In genomic region chr1:225445644-225446297, GRCh38 we compare ENCODE assay signal across 9 cellular contexts. TPM values are rescaled to one million over a fixed set of nuclear protein-coding genes. Genes with fewer than 3 reads are reported as not detected.
A peak's percentile ranks its signal among the peaks of the same experiment; 100 is the strongest.
DNase-seq lines count a peak whose midpoint lies in the region; ATAC-seq, FAIRE-seq and TF ChIP-seq lines count a peak whose summit lies in the region.
"Had no signal": no experiment of that assay in that cellular context is flagged by ENCODE, and none has a peak within 500 bp of the region (broad histone marks: within the 10 kb centered on the region; RNA-seq: fewer than 3 reads in every experiment).

No MANE protein-coding gene starts in this region.

- no peak overlapping the region for H2BK15ac ChIP-seq in mesendoderm (replicated peaks; ENCODE audit: low read depth)

- peak overlapping the region; percentile 45 for H2AK5ac ChIP-seq in mesendoderm (ENCODE audit: low read length)

- peak overlapping the region; percentile 81 for H3K27ac ChIP-seq in right cardiac atrium (ENCODE audit: low read length)
- peak overlapping the region; percentile 92 for H3K27ac ChIP-seq in K562 (ENCODE audit: extremely low read depth, low read depth, low read length)
- H3K27ac ChIP-seq in mesendoderm (ENCODE audit: low read depth, low read length): no peak overlapping the region
- H3K27ac ChIP-seq in vagina: peak overlapping the region; percentile 75

- H4K5ac ChIP-seq in mesendoderm (ENCODE audit: low read length): no peak overlapping the region

- no peak for TF ChIP-seq RAD21 in K562 (CRISPR knock-in tag; conservative IDR thresholded peaks at IDR 0.05 in 1 of 2, IDR thresholded peaks at IDR 0.05 in 1 of 2)

- WGBS in right cardiac atrium: 60% methylated on average over 7 of the region's 7 CpGs
- 52% methylated on average over 7 of the region's 7 CpGs for WGBS in K562 (ENCODE audit: insufficient coverage, low coverage, missing lambda C conversion rate)
- no CpG with 5 or more reads among the region's 7 CpGs for WGBS in mesendoderm (ENCODE audit: extremely low coverage, insufficient coverage, low lambda C conversion rate)

- TF ChIP-seq CTCF in K562 (IDR thresholded peaks at IDR 0.05 in 2 of 3, conservative IDR thresholded peaks at IDR 0.05 in 1 of 3; ENCODE audit: insufficient read depth in 2 of 3, low read depth in 1 of 3, low read length in 3 of 3) (no peak), vagina (IDR thresholded peaks at IDR 0.05) (no peak)

- H3K4me2 ChIP-seq in K562 (ENCODE audit: insufficient read depth, low read length) (no peak overlapping the region; the same call in 1 of the 2 replicates), mesendoderm (ENCODE audit: low read length) (no peak overlapping the region)

- no peak overlapping the region for H3K18ac ChIP-seq in mesendoderm (ENCODE audit: low read length)

- no peaks in the 10 kb centered on the region for H3K27me3 ChIP-seq in right cardiac atrium (ENCODE audit: control insufficient read depth, insufficient read depth)
- H3K27me3 ChIP-seq in K562 (ENCODE audit: control insufficient read depth in 2 of 2, insufficient read depth in 2 of 2, low read length in 2 of 2): no peaks in the 10 kb centered on the region
- H3K27me3 ChIP-seq in mesendoderm (ENCODE audit: insufficient read depth, low read length, poor library complexity): no peaks in the 10 kb centered on the region
- no peaks in the 10 kb centered on the region for H3K27me3 ChIP-seq in vagina

- no peak overlapping the region for H3K4ac ChIP-seq in mesendoderm (ENCODE audit: low read depth, low read length)

- peak overlapping the region; percentile 40 to 62; a peak in 1 of 4 replicates for H3K9ac ChIP-seq in K562 (ENCODE audit: insufficient read depth in 1 of 2, low read depth in 2 of 2, low read length in 2 of 2)
- no peak overlapping the region for H3K9ac ChIP-seq in mesendoderm (ENCODE audit: low read length)

- no peaks in the 10 kb centered on the region for H4K20me1 ChIP-seq in K562 (replicated peaks; ENCODE audit: control insufficient read depth, insufficient read depth, low read length)

- DNase-seq in right cardiac atrium (no peak), left cardiac atrium (no peak), K562 (ENCODE audit: extremely low read depth in 1 of 4, low spot score in 3 of 4) (no peak), mesendoderm (no peak), vagina (ENCODE audit: extremely low spot score in 2 of 2) (no peak), Ammon's horn (ENCODE audit: low spot score) (no peak)
- DNase-seq in activated CD4-positive, alpha-beta T cell treated with anti-CD3 and anti-CD28 coated beads, Interleukin-2, amount 50 U/mL, for 4 hours: no peak

- TF ChIP-seq POLR2A in K562 (conservative IDR thresholded peaks at IDR 0.05) (no peak), vagina (IDR thresholded peaks at IDR 0.05) (no peak)

- H2BK5ac ChIP-seq in mesendoderm (ENCODE audit: low read length): no peak overlapping the region

- no peak for ATAC-seq in right cardiac atrium
- ATAC-seq in left cardiac atrium: no peak
- no peak for ATAC-seq in K562
- no peak for ATAC-seq in GM18868 (IDR thresholded peaks at IDR 0.05; ENCODE audit: unreplicated experiment)

- H3K9me1 ChIP-seq in K562 (ENCODE audit: control insufficient read depth, insufficient read depth, low read length): no peaks in the 10 kb centered on the region

- FAIRE-seq in K562 (lab: Jason Lieb, UNC): peak; percentile 6

- in situ Hi-C loops in K562 (cut with MboI): no loop called here

- no peak for TF ChIP-seq EP300 in K562 (IDR thresholded peaks at IDR 0.05; ENCODE audit: low read length)

- no peaks in the 10 kb centered on the region for H3K79me1 ChIP-seq in mesendoderm (ENCODE audit: low read length)

- CTCF ChIA-PET in K562 (lab: Yijun Ruan, JAX; ENCODE audit: low intra/inter-chr PET ratio): no interaction called here

- no TSS peak for BruUV-seq in K562 (replicated peaks; lab: Mats Ljungman, UMichigan)

- H3K79me2 ChIP-seq in K562 (ENCODE audit: control insufficient read depth, insufficient read depth, low read length) (no peaks in the 10 kb centered on the region), mesendoderm (ENCODE audit: control insufficient read depth, insufficient read depth, low read length) (no peaks in the 10 kb centered on the region)

- H3K36me3 ChIP-seq in K562 (ENCODE audit: control insufficient read depth, insufficient read depth, low read length): no peaks in the 10 kb centered on the region
- H3K36me3 ChIP-seq in mesendoderm (ENCODE audit: control insufficient read depth, insufficient read depth, low read length): no peaks in the 10 kb centered on the region
- no peaks in the 10 kb centered on the region for H3K36me3 ChIP-seq in vagina
- H3K36me3 ChIP-seq: thoracic aorta had no signal

- H2AFZ ChIP-seq in K562 (ENCODE audit: low read depth, low read length): peak overlapping the region; percentile 97

- H3K4me3 ChIP-seq in right cardiac atrium (ENCODE audit: low read length): no peak overlapping the region
- no peak overlapping the region for H3K4me3 ChIP-seq in K562
- no peak overlapping the region for H3K4me3 ChIP-seq in mesendoderm (ENCODE audit: low read length)
- no peak overlapping the region for H3K4me3 ChIP-seq in vagina
- H3K4me3 ChIP-seq: thoracic aorta had no signal

- H2BK120ac ChIP-seq in mesendoderm (ENCODE audit: low read depth, low read length): no peak overlapping the region

- intact Hi-C loops in right cardiac atrium (cut with DNase I): no loop called here
- intact Hi-C loops in left cardiac atrium (cut with DNase I): no loop called here
- intact Hi-C loops in K562 (cut with micrococcal nuclease): loop anchor here (2.0 to 5.0 kb wide), 2 partner anchors 17 to 862 kb away; partner anchors contain the start of genes LBR and LIN9
- intact Hi-C loops in vagina (cut with DNase I): no loop called here

- H4K8ac ChIP-seq in mesendoderm (ENCODE audit: low read depth, low read length): no peak overlapping the region

- no peaks in the 10 kb centered on the region for H3K9me3 ChIP-seq in right cardiac atrium (ENCODE audit: control insufficient read depth, low read length)
- H3K9me3 ChIP-seq in K562 (replicated peaks; ENCODE audit: control insufficient read depth, insufficient read depth, low read depth, low read length): no peaks in the 10 kb centered on the region
- no peaks in the 10 kb centered on the region for H3K9me3 ChIP-seq in vagina
- H3K9me3 ChIP-seq: thoracic aorta had no signal

- H3K4me1 ChIP-seq in right cardiac atrium (ENCODE audit: control insufficient read depth, insufficient read depth, low read length): peaks cover 15% of the 10 kb centered on the region
- H3K4me1 ChIP-seq in K562 (replicated peaks in 1 of 2; ENCODE audit: control insufficient read depth in 2 of 2, insufficient read depth in 2 of 2, low read length in 2 of 2): peaks cover 21 to 33% of the 10 kb centered on the region in 2 experiments
- H3K4me1 ChIP-seq in mesendoderm (ENCODE audit: control insufficient read depth, low read depth, low read length): peaks cover 12% of the 10 kb centered on the region
- peaks cover 59% of the 10 kb centered on the region for H3K4me1 ChIP-seq in vagina

- POLR2A ChIA-PET in K562 (lab: Yijun Ruan, JAX): interaction anchor here (0.7 to 2.7 kb wide), 5 partner anchors 13 to 565 kb away, joined by 3 to 16 read pairs (median 4); partner anchors contain the start of genes LBR, SDE2 and TMEM63A

- no peak overlapping the region for H3K23ac ChIP-seq in mesendoderm (ENCODE audit: low read length)

- H3K56ac ChIP-seq in mesendoderm (ENCODE audit: low read length): peak overlapping the region; percentile 1

TF ChIP-seq in K562, 482 proteins besides CTCF, POLR2A, EP300 and RAD21 (continues in another document):
- TF ChIP-seq ZNF740 (CRISPR knock-in tag; IDR thresholded peaks at IDR 0.05) (no peak), ZNF740 (tag; IDR thresholded peaks at IDR 0.05) (0 out of 4 replicates have a peak, but pooled peaks of 1 of the 2 experiments have one; percentile 27), ZEB2 (IDR thresholded peaks at IDR 0.05) (peak; percentile 55; the same call in 1 of the 2 replicates), SP1 (CRISPR knock-in tag; IDR thresholded peaks at IDR 0.05) (no peak)
- TF ChIP-seq, protein P1, sequence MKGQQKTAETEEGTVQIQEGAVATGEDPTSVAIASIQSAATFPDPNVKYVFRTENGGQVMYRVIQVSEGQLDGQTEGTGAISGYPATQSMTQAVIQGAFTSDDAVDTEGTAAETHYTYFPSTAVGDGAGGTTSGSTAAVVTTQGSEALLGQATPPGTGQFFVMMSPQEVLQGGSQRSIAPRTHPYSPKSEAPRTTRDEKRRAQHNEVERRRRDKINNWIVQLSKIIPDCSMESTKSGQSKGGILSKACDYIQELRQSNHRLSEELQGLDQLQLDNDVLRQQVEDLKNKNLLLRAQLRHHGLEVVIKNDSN (CRISPR knock-in tag; IDR thresholded peaks at IDR 0.05): peak; percentile 44

RNA-seq across cellular contexts. Expression of gene LBR, which starts 17.9 kb away (rescaled TPM):
- 10 to 100 TPM; 16.6 to 21.6 (median 19.2) TPM for total RNA-seq in right cardiac atrium
- polyA plus RNA-seq in right cardiac atrium: 7.8 TPM
- 10 to 100 TPM; 18.2 to 21.1 TPM for total RNA-seq in left cardiac atrium
- 218 and 419 TPM in 2 replicates for total RNA-seq in K562 (2011; cell fraction: chromatin; rRNA removed; ENCODE audit: low replicate concordance)
- total RNA-seq in K562 (2011; cell fraction: nucleolus; rRNA removed): 192 and 198 TPM in 2 replicates
- 268 and 304 TPM in 2 replicates for total RNA-seq in K562 (2011; cell fraction: nucleoplasm; rRNA removed)
- total RNA-seq in K562 (2014; rRNA removed): 102 and 116 TPM in 2 replicates
- 205 and 234 TPM in 2 replicates for total RNA-seq in K562 (2014; rRNA removed; fragmentation: Illumina TruSeq; extraction: Trizol)
- total RNA-seq in K562 (2015; rRNA removed; fragmentation: Illumina TruSeq; extraction: Trizol): 177 and 192 TPM in 2 replicates
- total RNA-seq in K562 (2021): 229 and 235 TPM in 2 replicates
- 170 and 197 TPM in 2 replicates for polyA plus RNA-seq in K562 (2011; rRNA removed)
- polyA plus RNA-seq in K562 (2011; cell fraction: cytosol; rRNA removed): 90.3 and 164 TPM in 2 replicates
- polyA plus RNA-seq in K562 (2011; cell fraction: nucleus; rRNA removed): 137 and 143 TPM in 2 replicates
- 106 and 154 TPM in 2 replicates for polyA plus RNA-seq in K562 (2012)
- 160 and 197 TPM in 2 replicates for polyA plus RNA-seq in K562 (2014; fragmentation: Illumina TruSeq; extraction: Trizol)
- 100 to 1,000 TPM; 203 to 217 TPM for polyA plus RNA-seq in K562 (2014; fragmentation: Nextera tagmentation; extraction: Ambion mirVana)
- polyA plus RNA-seq in K562 (2014; rRNA removed): 144 and 147 TPM in 2 replicates
- 186 and 194 TPM in 2 replicates for polyA minus RNA-seq in K562 (2011; rRNA and poly(A)+ RNA removed)
- polyA minus RNA-seq in K562 (2011; cell fraction: cytosol; rRNA and poly(A)+ RNA removed): 95.8 and 96.2 TPM in 2 replicates
- polyA minus RNA-seq in K562 (2011; cell fraction: nucleus; rRNA and poly(A)+ RNA removed): 102 and 157 TPM in 2 replicates
- polyA plus RNA-seq in mesendoderm (2013, experiment 1 of 2): 189 TPM
- polyA plus RNA-seq in mesendoderm (2013, experiment 2 of 2): 189 TPM
- total RNA-seq in vagina: 41.5 TPM
